Comparison of ENCODE assay signal across 1 cellular context in genomic region chr12:56127888-56128668, GRCh38.
TF ChIP-seq lines count a peak whose summit lies in the region.

Gene ESYT1, plus strand, starts transcription at chr12:56128267. Its CDS starts 53 bp downstream, at chr12:56128320.

TF ChIP-seq in K562, 482 proteins besides CTCF, POLR2A, EP300 and RAD21 (continued from another document and continues in another):
- TF ChIP-seq TSHZ1 (CRISPR knock-in tag; IDR thresholded peaks at IDR 0.05), result no peak
- no peak for TF ChIP-seq CREBBP (IDR thresholded peaks at IDR 0.05; ENCODE audit: low read depth, low read length)
- TF ChIP-seq HNRNPL (IDR thresholded peaks at IDR 0.05; ENCODE audit: low read depth, low read length), result no peak
- TF ChIP-seq NBN (IDR thresholded peaks at IDR 0.05; ENCODE audit: low read depth), result no peak; the same call in 1 of the 2 replicates
- peak; percentile 24; the same call in 1 of the 2 replicates for TF ChIP-seq MTA1 (IDR thresholded peaks at IDR 0.05; ENCODE audit: borderline replicate concordance)
- peak; percentile 70 for TF ChIP-seq TBP (optimal IDR thresholded peaks at IDR 0.05; ENCODE audit: low read depth, low read length)
- no peak for TF ChIP-seq NCOR1 (IDR thresholded peaks at IDR 0.05)
- TF ChIP-seq FOXP1 (CRISPR knock-in tag; IDR thresholded peaks at IDR 0.05), result no peak; the same call in 1 of the 2 replicates
- TF ChIP-seq ZNF224 (CRISPR knock-in tag; IDR thresholded peaks at IDR 0.05), result no peak
- TF ChIP-seq SIRT6 (IDR thresholded peaks at IDR 0.05; ENCODE audit: low read depth, low read length), result no peak
- no peak for TF ChIP-seq ZFP30 (CRISPR knock-in tag; IDR thresholded peaks at IDR 0.05; ENCODE audit: borderline replicate concordance)
- peak; percentile 100 for TF ChIP-seq ATF7 (IDR thresholded peaks at IDR 0.05)
- no peak for TF ChIP-seq MTA2 (IDR thresholded peaks at IDR 0.05; ENCODE audit: low read depth)
- TF ChIP-seq NR1H2 (CRISPR knock-in tag; IDR thresholded peaks at IDR 0.05), result no peak
- no peak; the same call in 1 of the 2 replicates for TF ChIP-seq XRCC5 (IDR thresholded peaks at IDR 0.05; ENCODE audit: low read depth, low read length)
- no peak for TF ChIP-seq CAMTA2 (CRISPR knock-in tag; conservative IDR thresholded peaks at IDR 0.05)
- TF ChIP-seq ZNF707 (CRISPR knock-in tag; conservative IDR thresholded peaks at IDR 0.05), result no peak
- peak; percentile 53 for TF ChIP-seq TAF9B (IDR thresholded peaks at IDR 0.05; ENCODE audit: partially characterized antibody)
- TF ChIP-seq ZNF12 (CRISPR knock-in tag; IDR thresholded peaks at IDR 0.05), result no peak
- no peak for TF ChIP-seq ID3 (CRISPR knock-in tag; IDR thresholded peaks at IDR 0.05)
- no peak for TF ChIP-seq ID3 (tag; IDR thresholded peaks at IDR 0.05)
- TF ChIP-seq E2F4 (CRISPR knock-in tag; IDR thresholded peaks at IDR 0.05; ENCODE audit: low read depth), result peak; percentile 88
- no peak for TF ChIP-seq SIN3B (IDR thresholded peaks at IDR 0.05; ENCODE audit: low read depth)
- TF ChIP-seq MAFF (IDR thresholded peaks at IDR 0.05; ENCODE audit: low read length), result no peak
- peak in 1 of 2 experiments; percentile 11; a peak in 3 of 4 replicates for TF ChIP-seq TBL1XR1 (IDR thresholded peaks at IDR 0.05; ENCODE audit: low read length in 2 of 2)
- TF ChIP-seq ZNF740 (CRISPR knock-in tag; IDR thresholded peaks at IDR 0.05), result peak; percentile 61
- peak in 1 of 2 experiments; percentile 71; a peak in 2 of 4 replicates for TF ChIP-seq ZNF740 (tag; IDR thresholded peaks at IDR 0.05)
- no peak for TF ChIP-seq PCBP2 (IDR thresholded peaks at IDR 0.05; ENCODE audit: low read depth, low read length, poor library complexity, severe bottlenecking)
- TF ChIP-seq CREB3 (tag; conservative IDR thresholded peaks at IDR 0.05; ENCODE audit: low read depth), result no peak
- TF ChIP-seq NR2C2 (CRISPR knock-in tag; IDR thresholded peaks at IDR 0.05), result no peak
- TF ChIP-seq NR2C2 (tag; IDR thresholded peaks at IDR 0.05), result peak; percentile 12; the same call in 1 of the 2 replicates
- TF ChIP-seq HDAC8 (tag; IDR thresholded peaks at IDR 0.05), result no peak
- TF ChIP-seq SRSF9 (IDR thresholded peaks at IDR 0.05; ENCODE audit: borderline replicate concordance, low read depth, low read length), result no peak
- no peak for TF ChIP-seq RBM14 (IDR thresholded peaks at IDR 0.05; ENCODE audit: borderline replicate concordance, insufficient read depth, low read depth, low read length)
- no peak for TF ChIP-seq NFE2 (IDR thresholded peaks at IDR 0.05; ENCODE audit: low read depth)
- TF ChIP-seq USF2 (CRISPR knock-in tag; IDR thresholded peaks at IDR 0.05), result peak; percentile 74
- TF ChIP-seq NCOA4 (IDR thresholded peaks at IDR 0.05; ENCODE audit: partially characterized antibody), result no peak
- TF ChIP-seq ZNF318 (IDR thresholded peaks at IDR 0.05; ENCODE audit: borderline replicate concordance in 1 of 2, low read depth in 1 of 2), result no peak; a peak in 1 of 4 replicates
- TF ChIP-seq POLR2AphosphoS2 (IDR thresholded peaks at IDR 0.05; ENCODE audit: low read length), result no peak; the same call in none of the 2 replicates
- peak; percentile 39; the same call in 1 of the 2 replicates for TF ChIP-seq GTF2F1 (IDR thresholded peaks at IDR 0.05; ENCODE audit: low read depth, low read length)
- TF ChIP-seq ESRRA (IDR thresholded peaks at IDR 0.05; ENCODE audit: borderline replicate concordance, low read depth), result no peak
- TF ChIP-seq FOXP4 (CRISPR knock-in tag; IDR thresholded peaks at IDR 0.05; ENCODE audit: borderline replicate concordance), result no peak
- TF ChIP-seq CBX2 (IDR thresholded peaks at IDR 0.05; ENCODE audit: insufficient read depth, low read length, poor library complexity, severe bottlenecking), result no peak
- no peak for TF ChIP-seq ZNF24 (IDR thresholded peaks at IDR 0.05)
- 0 out of 2 replicates have a peak, but pooled peaks have one; percentile 27 for TF ChIP-seq DPF2 (IDR thresholded peaks at IDR 0.05)
- TF ChIP-seq HDGF (IDR thresholded peaks at IDR 0.05), result no peak
- no peak for TF ChIP-seq ZNF124 (CRISPR knock-in tag; IDR thresholded peaks at IDR 0.05)
- TF ChIP-seq TAF1 (IDR thresholded peaks at IDR 0.05; ENCODE audit: control insufficient read depth, extremely low read depth, insufficient read depth, low read length, severe bottlenecking), result peak; percentile 87
